11 cellular contexts compared by ENCODE assay signal in the genomic region with DNA sequence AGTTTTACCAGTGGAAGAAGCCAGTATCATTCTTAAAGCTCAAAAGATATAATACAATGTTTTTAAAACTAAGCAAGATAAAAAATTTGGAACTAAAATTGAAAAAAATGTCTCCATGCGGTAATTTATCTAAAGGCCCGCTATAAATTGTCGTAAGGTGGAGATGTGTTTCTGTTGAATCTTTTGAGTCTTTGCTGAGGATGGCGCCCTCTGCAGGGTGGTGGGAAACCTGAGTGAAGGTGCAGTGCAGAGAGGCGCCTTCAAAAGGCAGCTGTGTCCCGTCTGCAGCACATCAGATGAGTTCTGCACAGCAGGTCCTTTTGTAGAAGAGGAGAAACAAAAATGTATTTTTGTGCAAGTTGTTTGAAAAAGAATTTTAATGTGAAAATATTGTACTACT. TPM values are rescaled to one million over a fixed set of nuclear protein-coding genes. Genes with fewer than 3 reads are reported as not detected.
A peak's percentile ranks its signal among the peaks of the same experiment; 100 is the strongest.
DNase-seq lines count a peak whose midpoint lies in the region; ATAC-seq and TF ChIP-seq lines count a peak whose summit lies in the region.
"Had no signal": no experiment of that assay in that cellular context is flagged by ENCODE, and none has a peak within 500 bp of the region (broad histone marks: within the 10 kb centered on the region; RNA-seq: fewer than 3 reads in every experiment).

No MANE protein-coding gene starts in this region.

- WGBS in smooth muscle cell (ENCODE audit: low lambda C conversion rate), result 73% methylated on average over 6 of the region's 6 CpGs

- no peak overlapping the region for H3K4me2 ChIP-seq in smooth muscle cell

- H3K79me2 ChIP-seq in smooth muscle cell (ENCODE audit: low read depth), result no peaks in the 10 kb centered on the region

- no peaks in the 10 kb centered on the region for H3K27me3 ChIP-seq in smooth muscle cell (ENCODE audit: low read depth)

- H3K9me3 ChIP-seq in smooth muscle cell (replicated peaks; ENCODE audit: low read depth), result no peaks in the 10 kb centered on the region

- H3K4me1 ChIP-seq in smooth muscle cell (ENCODE audit: low read depth), result peaks cover under 1% of the 10 kb centered on the region

- peaks cover 5% of the 10 kb centered on the region for H3F3A ChIP-seq in smooth muscle cell (ENCODE audit: low read depth)

- no peak for ATAC-seq in HG03175 (IDR thresholded peaks at IDR 0.05; ENCODE audit: unreplicated experiment)

- no peak overlapping the region for H3K4me3 ChIP-seq in smooth muscle cell

- peaks cover 12% of the 10 kb centered on the region for H3K36me3 ChIP-seq in smooth muscle cell (ENCODE audit: low read depth)

- peaks cover 4% of the 10 kb centered on the region for H4K20me1 ChIP-seq in smooth muscle cell (ENCODE audit: low read depth)

- no peak overlapping the region for H3K9ac ChIP-seq in smooth muscle cell (ENCODE audit: low read depth)

- peak; percentile 58 for DNase-seq in activated CD4-positive, alpha-beta T cell treated with anti-CD3 and anti-CD28 coated beads for 48 hours
- no peak for DNase-seq in activated CD4-positive, alpha-beta T cell treated with anti-CD3 and anti-CD28 coated beads, Interleukin-2, amount 50 U/mL, for 4 hours
- DNase-seq in NCI-H69 (lab: John Stamatoyannopoulos, UW), result peak; percentile 49
- peak; percentile 37 for DNase-seq in dermis blood vessel endothelial cell
- no peak for DNase-seq in smooth muscle cell (lab: John Stamatoyannopoulos, UW; ENCODE audit: unreplicated experiment)
- no peak for DNase-seq in NCI-H2227 (lab: John Stamatoyannopoulos, UW; ENCODE audit: unreplicated experiment)
- DNase-seq in GF-D8 (lab: John Stamatoyannopoulos, UW), result no peak
- DNase-seq: NCI-H446 had no signal

- no peak overlapping the region for H3K27ac ChIP-seq in smooth muscle cell (ENCODE audit: low read depth)

- TF ChIP-seq CTCF in smooth muscle cell (IDR thresholded peaks at IDR 0.05; ENCODE audit: borderline replicate concordance, insufficient read depth, poor library complexity, severe bottlenecking), result peak; percentile 41

- no peak overlapping the region for H2AFZ ChIP-seq in smooth muscle cell (ENCODE audit: low read depth)

RNA-seq across cellular contexts. Expression of a gene that starts 29.4 kb away (rescaled TPM):
- not detected in 2 replicates for total RNA-seq in dermis blood vessel endothelial cell
- total RNA-seq in smooth muscle cell, result 0.22 and 1.2 TPM in 2 replicates
- polyA plus RNA-seq in smooth muscle cell, result 1.5 TPM in 1 of 2 replicates, not detected in the other
- total RNA-seq: G401, skeletal muscle tissue had no signal

Comparison
In these comparisons a context has a peak if more than half of its experiments do, and no peak if none do; other contexts are left out.
1. DNase-seq: peak in activated CD4-positive, alpha-beta T cell treated with anti-CD3 and anti-CD28 coated beads for 48 hours (single experiment), NCI-H69 (single experiment) and dermis blood vessel endothelial cell (single experiment); none in activated CD4-positive, alpha-beta T cell treated with anti-CD3 and anti-CD28 coated beads, Interleukin-2, amount 50 U/mL, for 4 hours (0 of 2), smooth muscle cell (single experiment), NCI-H2227 (single experiment) and GF-D8 (single experiment).